ENCODE assay signal across 22 cellular contexts in the genomic region with DNA sequence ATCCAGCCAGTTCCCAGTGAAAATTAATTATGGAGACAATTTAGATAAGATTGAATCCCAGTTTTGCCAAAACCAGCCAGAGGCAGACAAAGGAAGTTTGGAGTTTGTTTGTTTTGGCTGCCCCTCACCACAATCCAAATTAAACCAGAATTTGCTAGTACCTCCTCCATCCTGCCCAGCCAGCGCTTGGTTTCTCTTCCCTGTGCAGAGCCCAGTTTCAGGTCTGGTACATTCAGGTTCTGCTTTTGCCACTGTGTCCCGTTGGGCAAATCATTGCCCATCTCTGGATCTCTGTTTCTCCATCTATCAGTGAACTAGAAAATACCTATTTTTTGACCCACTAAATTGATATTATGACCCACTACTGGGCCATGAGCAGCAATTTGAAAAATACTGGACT.
"Had no signal": no experiment of that assay in that cellular context is flagged by ENCODE, and none has a peak within 500 bp of the region (broad histone marks: within the 10 kb centered on the region; RNA-seq: fewer than 3 reads in every experiment).

No MANE protein-coding gene starts in this region.

- H3K4me1 Mint-ChIP-seq: activated CD4-positive, alpha-beta memory T cell treated with anti-CD3 and anti-CD28 coated beads, Interleukin-2, amount 10 ng/mL, durations not matched to agents 7 days and 5 days; activated CD8-positive, alpha-beta memory T cell treated with anti-CD3 and anti-CD28 coated beads, Interleukin-2, amount 10 ng/mL, durations not matched to agents 7 days and 5 days; T-cell had no signal

- H3K36me3 Mint-ChIP-seq: activated CD8-positive, alpha-beta memory T cell treated with anti-CD3 and anti-CD28 coated beads, Interleukin-2, amount 10 ng/mL, durations not matched to agents 7 days and 5 days had no signal

- H3K9me3 Mint-ChIP-seq: activated B cell treated with CpG ODN at 0.5 μM for 24 hours; activated CD4-positive, alpha-beta memory T cell treated with anti-CD3 and anti-CD28 coated beads, Interleukin-2, amount 10 ng/mL, durations not matched to agents 7 days and 5 days; naive thymus-derived CD4-positive, alpha-beta T cell; stimulated activated naive CD8-positive, alpha-beta T cell treated with anti-CD3 and anti-CD28 coated beads, Interleukin-15, Interleukin-2, amounts not matched to agents 100 ng/mL and 50 ng/mL, for 24 hours; T-cell had no signal

- H3K4me3 Mint-ChIP-seq: activated B cell treated with CpG ODN at 0.5 μM for 24 hours; activated CD4-positive, alpha-beta memory T cell treated with anti-CD3 and anti-CD28 coated beads, Interleukin-2, amount 10 ng/mL, durations not matched to agents 7 days and 5 days; activated CD8-positive, alpha-beta memory T cell treated with anti-CD3 and anti-CD28 coated beads, Interleukin-2, amount 10 ng/mL, durations not matched to agents 7 days and 5 days; naive thymus-derived CD4-positive, alpha-beta T cell; stimulated activated naive CD8-positive, alpha-beta T cell treated with anti-CD3 and anti-CD28 coated beads, Interleukin-15, Interleukin-2, amounts not matched to agents 100 ng/mL and 50 ng/mL, for 24 hours; T-cell had no signal

- H3K4me3 ChIP-seq: breast epithelium, gastrocnemius medialis, heart left ventricle, left ventricle myocardium inferior, mucosa of descending colon, spleen, transverse colon had no signal

- H3K27me3 ChIP-seq: breast epithelium, gastrocnemius medialis, heart left ventricle, spleen, transverse colon had no signal

- H3K27me3 Mint-ChIP-seq: activated B cell treated with CpG ODN at 0.5 μM for 24 hours; activated CD4-positive, alpha-beta memory T cell treated with anti-CD3 and anti-CD28 coated beads, Interleukin-2, amount 10 ng/mL, durations not matched to agents 7 days and 5 days; naive thymus-derived CD4-positive, alpha-beta T cell; stimulated activated naive CD8-positive, alpha-beta T cell treated with anti-CD3 and anti-CD28 coated beads, Interleukin-15, Interleukin-2, amounts not matched to agents 100 ng/mL and 50 ng/mL, for 24 hours; T-cell had no signal

- H3K27ac Mint-ChIP-seq: activated B cell treated with CpG ODN at 0.5 μM for 24 hours; activated CD4-positive, alpha-beta memory T cell treated with anti-CD3 and anti-CD28 coated beads, Interleukin-2, amount 10 ng/mL, durations not matched to agents 7 days and 5 days; activated CD8-positive, alpha-beta memory T cell treated with anti-CD3 and anti-CD28 coated beads, Interleukin-2, amount 10 ng/mL, durations not matched to agents 7 days and 5 days; naive thymus-derived CD4-positive, alpha-beta T cell; stimulated activated naive CD8-positive, alpha-beta T cell treated with anti-CD3 and anti-CD28 coated beads, Interleukin-15, Interleukin-2, amounts not matched to agents 100 ng/mL and 50 ng/mL, for 24 hours; T-cell had no signal

- H3K9me3 ChIP-seq: breast epithelium, gastrocnemius medialis, heart left ventricle, left ventricle myocardium inferior, mucosa of descending colon, spleen, transverse colon had no signal

- DNase-seq: activated B cell treated with CpG ODN at 0.5 μM for 24 hours; activated CD4-positive, alpha-beta memory T cell treated with anti-CD3 and anti-CD28 coated beads, Interleukin-2, amount 10 ng/mL, durations not matched to agents 7 days and 5 days; activated CD4-positive, alpha-beta T cell treated with anti-CD3 and anti-CD28 coated beads for 48 hours; activated CD8-positive, alpha-beta memory T cell treated with anti-CD3 and anti-CD28 coated beads, Interleukin-2, amount 10 ng/mL, durations not matched to agents 7 days and 5 days; activated naive CD4-positive, alpha-beta T cell treated with anti-CD3 and anti-CD28 coated beads, Interleukin-2, amount 50 U/mL, for 16 hours; aorta; cerebellar nuclear complex; cortex of kidney; effector CD8-positive, alpha-beta T cell; gastrocnemius medialis; heart left ventricle; left ventricle myocardium inferior; mucosa of descending colon; naive thymus-derived CD4-positive, alpha-beta T cell; nucleus accumbens; posterior cingulate gyrus; spleen; T-cell; transverse colon had no signal

- H3K27ac ChIP-seq: gastrocnemius medialis, left ventricle myocardium inferior, spleen had no signal

- ATAC-seq: activated CD8-positive, alpha-beta memory T cell treated with anti-CD3 and anti-CD28 coated beads, Interleukin-2, amount 10 ng/mL, durations not matched to agents 7 days and 5 days; esophagus mucosa; gastrocnemius medialis; heart left ventricle; mucosa of descending colon; naive thymus-derived CD4-positive, alpha-beta T cell; T-cell had no signal

- H3K36me3 ChIP-seq: breast epithelium, gastrocnemius medialis, transverse colon had no signal
